Comparison of ENCODE assay signal across 8 cellular contexts in genomic region chr2:162072976-162073775, GRCh38. TPM values are rescaled to one million over a fixed set of nuclear protein-coding genes. Genes with fewer than 3 reads are reported as not detected.
A peak's percentile ranks its signal among the peaks of the same experiment; 100 is the strongest.
DNase-seq lines count a peak whose midpoint lies in the region; ATAC-seq, FAIRE-seq and TF ChIP-seq lines count a peak whose summit lies in the region.

No MANE protein-coding gene starts in this region.

- peak overlapping the region; percentile 91 for H4K8ac ChIP-seq in H1 (ENCODE audit: extremely low read depth, insufficient read depth, low read length)

- H3K36me3 Mint-ChIP-seq in T-helper 1 cell treated with Interleukin-12 subunit alpha and Interleukin-12 subunit beta and Interleukin-4 antibody, amounts not matched to agents 30 μg/mL and 1 μg/mL, for 36 hours (ENCODE audit: low read depth), result peaks cover 78% of the 10 kb centered on the region

- TF ChIP-seq CTCF in H1 (IDR thresholded peaks at IDR 0.05; ENCODE audit: control extremely low read depth in 1 of 3, insufficient read depth in 1 of 3, low read depth in 1 of 3, low read length in 3 of 3) (no peak), vagina (IDR thresholded peaks at IDR 0.05) (no peak)

- H3K27me3 Mint-ChIP-seq in T-helper 1 cell treated with Interleukin-12 subunit alpha and Interleukin-12 subunit beta and Interleukin-4 antibody, amounts not matched to agents 30 μg/mL and 1 μg/mL, for 36 hours (ENCODE audit: low read depth), result no peaks in the 10 kb centered on the region

- peak overlapping the region; percentile 2; the same call in 1 of the 2 replicates for H2BK15ac ChIP-seq in H1 (ENCODE audit: low read length)

- H4K20me1 ChIP-seq in H1 (replicated peaks in 1 of 2; ENCODE audit: control insufficient read depth in 1 of 2, insufficient read depth in 2 of 2, low read length in 2 of 2), result no peaks in the 10 kb centered on the region

- no peak overlapping the region for H4K5ac ChIP-seq in H1 (ENCODE audit: insufficient read length, low read depth, low read length)

- no peak overlapping the region for H2BK5ac ChIP-seq in H1 (ENCODE audit: low read depth, low read length)

- H3K23ac ChIP-seq in H1 (ENCODE audit: insufficient read length), result no peak overlapping the region

- peak overlapping the region in 3 of 4 experiments; percentile 56 to 65 (median 63); a peak in 5 of 7 replicates for H3K9ac ChIP-seq in H1 (replicated peaks in 1 of 4; ENCODE audit: extremely low read depth in 1 of 4, low read depth in 3 of 4, low read length in 3 of 4)

- no peak overlapping the region for H2BK20ac ChIP-seq in H1 (ENCODE audit: low read length)

- no peak overlapping the region for H3K27ac ChIP-seq in H1 (ENCODE audit: low read depth, low read length)
- peak overlapping the region; percentile 56 for H3K27ac ChIP-seq in muscle layer of duodenum (ENCODE audit: low read length)
- H3K27ac ChIP-seq in vagina, result peak overlapping the region; percentile 61

- peaks cover 53% of the 10 kb centered on the region for H3K4me1 Mint-ChIP-seq in T-helper 1 cell treated with Interleukin-12 subunit alpha and Interleukin-12 subunit beta and Interleukin-4 antibody, amounts not matched to agents 30 μg/mL and 1 μg/mL, for 36 hours (ENCODE audit: low read depth)

- peak in 1 of 2 experiments; percentile 52 for DNase-seq in H1 (ENCODE audit: low read depth in 1 of 2, low spot score in 2 of 2)
- no peak for DNase-seq in vagina (ENCODE audit: extremely low spot score in 2 of 2)
- DNase-seq in NCI-H1694 treated with DMSO at 0.1 percent for 48 hours (lab: John Stamatoyannopoulos, UW), result no peak
- no peak for DNase-seq in erythroblast (lab: John Stamatoyannopoulos, UW)

- H2BK120ac ChIP-seq in H1 (replicated peaks; ENCODE audit: low read depth, low read length), result no peak overlapping the region

- TF ChIP-seq EP300 in H1 (IDR thresholded peaks at IDR 0.05; ENCODE audit: borderline replicate concordance in 1 of 2, low read depth in 2 of 2, low read length in 2 of 2), result no peak

- no peak for TF ChIP-seq RAD21 in H1 (IDR thresholded peaks at IDR 0.05 in 1 of 2, conservative IDR thresholded peaks at IDR 0.05 in 1 of 2; ENCODE audit: low read depth in 2 of 2, low read length in 2 of 2)

- peak overlapping the region; percentile 21 for H3K4ac ChIP-seq in H1 (replicated peaks; ENCODE audit: insufficient read length, low read depth, low read length)

- peak overlapping the region; percentile 100 for H3K4me3 Mint-ChIP-seq in T-helper 1 cell treated with Interleukin-12 subunit alpha and Interleukin-12 subunit beta and Interleukin-4 antibody, amounts not matched to agents 30 μg/mL and 1 μg/mL, for 36 hours

- H3K4me3 ChIP-seq in H1 (ENCODE audit: extremely low read depth in 1 of 4, insufficient read depth in 2 of 4, low read depth in 3 of 4, low read length in 4 of 4) (peak overlapping the region; percentile 34 to 87 (median 64)), muscle layer of duodenum (ENCODE audit: low read depth in 1 of 2, low read length in 2 of 2) (peak overlapping the region; percentile 72 to 76), vagina (peak overlapping the region; percentile 56 to 64)

- no peak overlapping the region for H3K56ac ChIP-seq in H1 (replicated peaks; ENCODE audit: insufficient read length, low read depth, low read length)

- H4K91ac ChIP-seq in H1 (replicated peaks; ENCODE audit: insufficient read length, low read length), result no peak overlapping the region

- peak overlapping the region; percentile 82 for H2BK12ac ChIP-seq in H1 (ENCODE audit: low read depth, low read length)

- ATAC-seq in GM19324 (IDR thresholded peaks at IDR 0.05; ENCODE audit: low FRiP score, unreplicated experiment) (peak; percentile 4), GM18907 (IDR thresholded peaks at IDR 0.05; ENCODE audit: unreplicated experiment) (no peak)

- H2AFZ ChIP-seq in H1 (ENCODE audit: low read length), result peak overlapping the region; percentile 36

- TF ChIP-seq POLR2A in H1 (IDR thresholded peaks at IDR 0.05; ENCODE audit: control extremely low read depth in 1 of 2, low read depth in 2 of 2, low read length in 2 of 2), result no peak
- TF ChIP-seq POLR2A in vagina (IDR thresholded peaks at IDR 0.05), result no peak
- no peak for TF ChIP-seq POLR2A in erythroblast (IDR thresholded peaks at IDR 0.05; ENCODE audit: low read length)

- H3K14ac ChIP-seq in H1 (ENCODE audit: insufficient read length), result no peak overlapping the region

- no peaks in the 10 kb centered on the region for H3K79me1 ChIP-seq in H1 (ENCODE audit: low read depth, low read length)

- WGBS in H1 (ENCODE audit: extremely low coverage in 1 of 2, insufficient coverage in 1 of 2, insufficient read length in 1 of 2, insufficient replicate concordance in 2 of 2, low coverage in 1 of 2, low lambda C conversion rate in 2 of 2, missing lambda C conversion rate in 1 of 2), 2 experiments, result 13% methylated on average over 32 of the region's 32 CpGs; no CpG with 5 or more reads in 1 of the 2 experiments

- 0 out of 4 replicates have a peak, but pooled peaks cover 0 to under 1% of the 10 kb centered on the region in 2 experiments for H3K9me3 ChIP-seq in H1 (ENCODE audit: insufficient read depth in 2 of 2, low read depth in 1 of 2, low read length in 1 of 2)
- H3K9me3 ChIP-seq in muscle layer of duodenum (ENCODE audit: control insufficient read depth in 1 of 2, low read length in 2 of 2), result no peaks in the 10 kb centered on the region
- no peaks in the 10 kb centered on the region for H3K9me3 ChIP-seq in vagina

- peak overlapping the region; percentile 96 to 99 for H3K4me2 ChIP-seq in H1 (ENCODE audit: insufficient read depth in 1 of 2, low read depth in 2 of 2, low read length in 2 of 2)

- CTCF ChIA-PET in H1 (lab: Charles Lee; ENCODE audit: partially characterized antibody), result interaction anchor here (1.1 to 1.6 kb wide), 5 partner anchors 11 to 850 kb away, joined by 3 to 6 read pairs (median 3); no protein-coding TSS in a partner anchor

- POLR2A ChIA-PET in H1 (lab: Charles Lee; ENCODE audit: partially characterized antibody), result interaction anchor here (0.7 to 1.2 kb wide), 4 partner anchors 13 to 163 kb away, joined by 3 read pairs; no protein-coding TSS in a partner anchor

- peaks cover 3 to 16% (median 13%) of the 10 kb centered on the region in 4 experiments for H3K4me1 ChIP-seq in H1 (replicated peaks in 1 of 4; ENCODE audit: control insufficient read depth in 3 of 4, insufficient read depth in 4 of 4, low read length in 3 of 4)
- peaks cover 4 to 23% of the 10 kb centered on the region in 2 donors for H3K4me1 ChIP-seq in muscle layer of duodenum (ENCODE audit: control insufficient read depth in 1 of 2, insufficient read depth in 2 of 2, low read length in 2 of 2)
- H3K4me1 ChIP-seq in vagina, result peaks cover 4% of the 10 kb centered on the region

- H3K79me2 ChIP-seq in H1 (ENCODE audit: control insufficient read depth in 1 of 2, insufficient read depth in 2 of 2, low read length in 2 of 2), result no peaks in the 10 kb centered on the region

- H3K9me3 Mint-ChIP-seq in T-helper 1 cell treated with Interleukin-12 subunit alpha and Interleukin-12 subunit beta and Interleukin-4 antibody, amounts not matched to agents 30 μg/mL and 1 μg/mL, for 36 hours, result peaks cover 17% of the 10 kb centered on the region

- H3K27me3 ChIP-seq in H1 (replicated peaks in 1 of 4; ENCODE audit: control insufficient read depth in 3 of 4, extremely low read depth in 1 of 4, insufficient read depth in 3 of 4, low read length in 3 of 4), result peaks cover 0 to 15% (median 12%) of the 10 kb centered on the region in 4 experiments; a peak in 5 of 7 replicates
- no peaks in the 10 kb centered on the region for H3K27me3 ChIP-seq in muscle layer of duodenum (ENCODE audit: low read depth, low read length)
- H3K27me3 ChIP-seq in vagina, result no peaks in the 10 kb centered on the region

- FAIRE-seq in H1 (lab: Jason Lieb, UNC), result no peak

- intact Hi-C loops in vagina (cut with DNase I), result no loop called here

- H3K36me3 ChIP-seq in H1 (ENCODE audit: control insufficient read depth in 2 of 4, insufficient read depth in 4 of 4, low read length in 3 of 4), result no peaks in the 10 kb centered on the region
- no peaks in the 10 kb centered on the region for H3K36me3 ChIP-seq in muscle layer of duodenum (ENCODE audit: control insufficient read depth in 1 of 2, insufficient read depth in 2 of 2, low read length in 2 of 2)
- no peaks in the 10 kb centered on the region for H3K36me3 ChIP-seq in vagina

- peak overlapping the region; percentile 88 for H3K18ac ChIP-seq in H1 (ENCODE audit: extremely low read depth, low read length)

- peaks cover 6% of the 10 kb centered on the region; the same call in 1 of the 2 replicates for H3K23me2 ChIP-seq in H1 (ENCODE audit: low read depth, low read length)

- H3K27ac Mint-ChIP-seq in T-helper 1 cell treated with Interleukin-12 subunit alpha and Interleukin-12 subunit beta and Interleukin-4 antibody, amounts not matched to agents 30 μg/mL and 1 μg/mL, for 36 hours, result peak overlapping the region; percentile 98

- no peak overlapping the region for H2AK5ac ChIP-seq in H1 (ENCODE audit: low read depth, low read length)

TF ChIP-seq in H1, 55 proteins besides CTCF, POLR2A, EP300 and RAD21 (continues in another document):
- TF ChIP-seq SUZ12 (IDR thresholded peaks at IDR 0.05; ENCODE audit: low read length), result 0 out of 2 replicates have a peak, but pooled peaks have one; percentile 16
- TF ChIP-seq EZH2 (IDR thresholded peaks at IDR 0.05; ENCODE audit: low read depth, low read length, severe bottlenecking), result peak; percentile 59
- TF ChIP-seq YY1 (IDR thresholded peaks at IDR 0.05; ENCODE audit: low read depth, low read length), result no peak
- TF ChIP-seq ASH2L (IDR thresholded peaks at IDR 0.05; ENCODE audit: low read length), result no peak
- no peak for TF ChIP-seq ZNF274 (IDR thresholded peaks at IDR 0.05; ENCODE audit: borderline replicate concordance, extremely low read depth, low read length)
- 0 out of 4 replicates have a peak, but pooled peaks of 1 of the 2 experiments have one; percentile 13 for TF ChIP-seq HDAC2 (IDR thresholded peaks at IDR 0.05; ENCODE audit: borderline replicate concordance in 1 of 2, low read depth in 2 of 2, low read length in 2 of 2)
- no peak for TF ChIP-seq TEAD4 (IDR thresholded peaks at IDR 0.05; ENCODE audit: low read depth, low read length)

RNA-seq across cellular contexts. Expression of gene DPP4, which starts 0.8 kb away (rescaled TPM):
- total RNA-seq in H1 (2021; fragmentation: NEBNext Ultra II Directional; extraction: Animal tissue kit (Norgen Biotek cat#: 25700)), result 3.1 and 3.3 TPM in 2 replicates
- polyA plus RNA-seq in H1 (2011; rRNA removed), result 1.0 and 1.3 TPM in 2 replicates
- 1.5 TPM for polyA plus RNA-seq in H1 (2011; cell fraction: cytosol; rRNA removed)
- 1.4 TPM for polyA plus RNA-seq in H1 (2011; cell fraction: nucleus; rRNA removed)
- 2.6 to 4.3 TPM (median 3.5 TPM) in 4 replicates for polyA plus RNA-seq in H1 (2012, experiment 1 of 2)
- polyA plus RNA-seq in H1 (2012, experiment 2 of 2), result 0.51 TPM
- 2.3 TPM for polyA plus RNA-seq in H1 (2013, experiment 1 of 2)
- polyA plus RNA-seq in H1 (2013, experiment 2 of 2), result 2.6 TPM
- polyA minus RNA-seq in H1 (2011; rRNA and poly(A)+ RNA removed), result 1.8 and 3.3 TPM in 2 replicates
- polyA minus RNA-seq in H1 (2011; cell fraction: cytosol; rRNA and poly(A)+ RNA removed), result 3.7 TPM
- 8.1 TPM for polyA minus RNA-seq in H1 (2011; cell fraction: nucleus; rRNA and poly(A)+ RNA removed)
- 15.5 TPM for total RNA-seq in vagina
